1 cellular context compared by ENCODE assay signal in genomic region chr6:160106010-160106409, GRCh38.
TF ChIP-seq lines count a peak whose summit lies in the region.

No MANE protein-coding gene starts in this region.

TF ChIP-seq in HepG2, 621 proteins besides CTCF, POLR2A, EP300 and RAD21:
- TF ChIP-seq ZBTB33 (CRISPR knock-in tag; IDR thresholded peaks at IDR 0.05) (0 out of 2 replicates have a peak, but pooled peaks have one; percentile 23), MZF1 (CRISPR knock-in tag; IDR thresholded peaks at IDR 0.05; ENCODE audit: borderline replicate concordance) (no peak)
